ENCODE assay signal across 8 cellular contexts in genomic region chr10:33134011-33134751, GRCh38.
DNase-seq lines count a peak whose midpoint lies in the region; ATAC-seq lines count a peak whose summit lies in the region.

No MANE protein-coding gene starts in this region.

- H3K36me3 ChIP-seq in rectal smooth muscle tissue (ENCODE audit: control insufficient read depth, insufficient read depth, low read length), result no peaks in the 10 kb centered on the region

- DNase-seq in activated CD4-positive, alpha-beta T cell treated with anti-CD3 and anti-CD28 coated beads for 48 hours, result peak; percentile 85
- peak; percentile 70 for DNase-seq in effector CD4-positive, alpha-beta T cell
- no peak for DNase-seq in occipital lobe (lab: John Stamatoyannopoulos, UW)
- no peak for DNase-seq in NCI-H524 (lab: John Stamatoyannopoulos, UW)
- DNase-seq in epidermal melanocyte (ENCODE audit: insufficient read length, low spot score), result no peak

- no peak overlapping the region for H3K9ac ChIP-seq in rectal smooth muscle tissue (ENCODE audit: low read length)

- peak overlapping the region; percentile 40 for H3K27ac ChIP-seq in rectal smooth muscle tissue (ENCODE audit: low read depth, low read length)

- H3K4me3 ChIP-seq in rectal smooth muscle tissue (ENCODE audit: low read length), result no peak overlapping the region

- H3K27me3 ChIP-seq in rectal smooth muscle tissue (ENCODE audit: control insufficient read depth, insufficient read depth, low read length), result no peaks in the 10 kb centered on the region

- peaks cover 4% of the 10 kb centered on the region for H3K4me1 ChIP-seq in rectal smooth muscle tissue (ENCODE audit: control insufficient read depth, insufficient read depth, low read length)

- ATAC-seq in GM18870 (IDR thresholded peaks at IDR 0.05; ENCODE audit: unreplicated experiment), result peak; percentile 81
- ATAC-seq in HG03378 (IDR thresholded peaks at IDR 0.05; ENCODE audit: unreplicated experiment), result peak; percentile 84

Comparison
In these comparisons a context has a peak if more than half of its experiments do, and no peak if none do; other contexts are left out.
1. DNase-seq: peak in activated CD4-positive, alpha-beta T cell treated with anti-CD3 and anti-CD28 coated beads for 48 hours (single experiment) and effector CD4-positive, alpha-beta T cell (single experiment); none in occipital lobe (single experiment), NCI-H524 (0 of 2) and epidermal melanocyte (single experiment).